Comparison of ENCODE assay signal across 17 cellular contexts in the genomic region with DNA sequence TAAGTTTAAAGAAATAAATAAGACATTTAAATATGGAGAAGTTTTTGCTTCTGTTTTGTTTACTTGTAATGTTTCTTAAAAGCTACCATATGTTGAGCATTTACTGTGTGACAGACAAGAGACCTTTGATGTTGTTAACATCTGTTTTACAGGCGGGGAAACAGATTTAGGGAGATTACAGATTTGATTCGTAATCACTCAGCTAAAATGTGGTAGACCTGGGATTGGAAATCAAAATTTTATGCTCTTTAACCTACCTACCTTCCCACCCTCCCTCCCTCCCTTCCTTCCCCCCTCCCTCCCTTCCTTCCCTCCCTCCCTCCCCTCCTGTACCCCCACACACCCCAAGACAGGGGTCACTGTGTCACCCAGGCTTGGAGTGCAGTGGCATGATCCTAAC.
"Had no signal": no experiment of that assay in that cellular context is flagged by ENCODE, and none has a peak within 500 bp of the region (broad histone marks: within the 10 kb centered on the region; RNA-seq: fewer than 3 reads in every experiment).

No MANE protein-coding gene starts in this region.

- H3K4me3 ChIP-seq: heart left ventricle, prostate gland, thyroid gland had no signal

- H3K27me3 Mint-ChIP-seq: activated CD4-positive, alpha-beta memory T cell treated with anti-CD3 and anti-CD28 coated beads, Interleukin-2, amount 10 ng/mL, durations not matched to agents 7 days and 5 days; activated naive CD8-positive, alpha-beta T cell treated with anti-CD3 and anti-CD28 coated beads, Interleukin-2, amount 10 ng/mL, durations not matched to agents 7 days and 5 days had no signal

- ATAC-seq: activated T-cell treated with anti-CD3 and anti-CD28 coated beads, Interleukin-2, amount 50 U/mL, for 72 hours; heart left ventricle; left cardiac atrium; stimulated activated naive CD8-positive, alpha-beta T cell treated with anti-CD3 and anti-CD28 coated beads, Interleukin-15, Interleukin-2, amounts not matched to agents 100 U/mL and 50 U/mL, for 24 hours had no signal

- H3K4me3 Mint-ChIP-seq: activated CD4-positive, alpha-beta memory T cell treated with anti-CD3 and anti-CD28 coated beads, Interleukin-2, amount 10 ng/mL, durations not matched to agents 7 days and 5 days; activated naive CD4-positive, alpha-beta T cell treated with anti-CD3 and anti-CD28 coated beads for 36 hours; activated naive CD8-positive, alpha-beta T cell treated with anti-CD3 and anti-CD28 coated beads, Interleukin-2, amount 10 ng/mL, durations not matched to agents 7 days and 5 days; activated T-cell treated with anti-CD3 and anti-CD28 coated beads, Interleukin-2, amount 50 U/mL, for 72 hours; endodermal cell had no signal

- H3K36me3 ChIP-seq: heart left ventricle, prostate gland, thyroid gland had no signal

- H3K27me3 ChIP-seq: heart left ventricle, thyroid gland had no signal

- H3K9me3 Mint-ChIP-seq: activated CD4-positive, alpha-beta memory T cell treated with anti-CD3 and anti-CD28 coated beads, Interleukin-2, amount 10 ng/mL, durations not matched to agents 7 days and 5 days; activated naive CD4-positive, alpha-beta T cell treated with anti-CD3 and anti-CD28 coated beads for 36 hours; activated naive CD8-positive, alpha-beta T cell treated with anti-CD3 and anti-CD28 coated beads, Interleukin-2, amount 10 ng/mL, durations not matched to agents 7 days and 5 days; activated T-cell treated with anti-CD3 and anti-CD28 coated beads, Interleukin-2, amount 50 U/mL, for 72 hours; endodermal cell had no signal

- H3K27ac Mint-ChIP-seq: activated CD4-positive, alpha-beta memory T cell treated with anti-CD3 and anti-CD28 coated beads, Interleukin-2, amount 10 ng/mL, durations not matched to agents 7 days and 5 days; activated naive CD4-positive, alpha-beta T cell treated with anti-CD3 and anti-CD28 coated beads for 36 hours; activated naive CD8-positive, alpha-beta T cell treated with anti-CD3 and anti-CD28 coated beads, Interleukin-2, amount 10 ng/mL, durations not matched to agents 7 days and 5 days had no signal

- DNase-seq: activated CD4-positive, alpha-beta memory T cell treated with anti-CD3 and anti-CD28 coated beads, Interleukin-2, amount 10 ng/mL, durations not matched to agents 7 days and 5 days; activated CD4-positive, alpha-beta T cell treated with anti-CD3 and anti-CD28 coated beads for 48 hours; activated effector memory CD4-positive, alpha-beta T cell treated with Interleukin-2 at 50 U/mL for 16 hours; activated naive CD4-positive, alpha-beta T cell treated with anti-CD3 and anti-CD28 coated beads for 36 hours; activated naive CD8-positive, alpha-beta T cell treated with anti-CD3 and anti-CD28 coated beads, Interleukin-2, amount 10 ng/mL, durations not matched to agents 7 days and 5 days; activated T-cell treated with anti-CD3 and anti-CD28 coated beads, Interleukin-2, amount 50 U/mL, for 72 hours; amniotic stem cell; cortex of kidney; endodermal cell; heart left ventricle; islet precursor cell; left cardiac atrium; mesenchymal stem cell; stimulated activated CD4-positive, alpha-beta T cell treated with anti-CD3 and anti-CD28 coated beads, Interleukin-4, amount 100 ng/mL, for 24 hours; stimulated activated naive CD8-positive, alpha-beta T cell treated with anti-CD3 and anti-CD28 coated beads, Interleukin-15, Interleukin-2, amounts not matched to agents 100 U/mL and 50 U/mL, for 24 hours; thyroid gland had no signal

- H3K9me3 ChIP-seq: heart left ventricle, prostate gland, thyroid gland had no signal

- H3K27ac ChIP-seq: heart left ventricle had no signal
